8 cellular contexts compared by ENCODE assay signal in the genomic region with DNA sequence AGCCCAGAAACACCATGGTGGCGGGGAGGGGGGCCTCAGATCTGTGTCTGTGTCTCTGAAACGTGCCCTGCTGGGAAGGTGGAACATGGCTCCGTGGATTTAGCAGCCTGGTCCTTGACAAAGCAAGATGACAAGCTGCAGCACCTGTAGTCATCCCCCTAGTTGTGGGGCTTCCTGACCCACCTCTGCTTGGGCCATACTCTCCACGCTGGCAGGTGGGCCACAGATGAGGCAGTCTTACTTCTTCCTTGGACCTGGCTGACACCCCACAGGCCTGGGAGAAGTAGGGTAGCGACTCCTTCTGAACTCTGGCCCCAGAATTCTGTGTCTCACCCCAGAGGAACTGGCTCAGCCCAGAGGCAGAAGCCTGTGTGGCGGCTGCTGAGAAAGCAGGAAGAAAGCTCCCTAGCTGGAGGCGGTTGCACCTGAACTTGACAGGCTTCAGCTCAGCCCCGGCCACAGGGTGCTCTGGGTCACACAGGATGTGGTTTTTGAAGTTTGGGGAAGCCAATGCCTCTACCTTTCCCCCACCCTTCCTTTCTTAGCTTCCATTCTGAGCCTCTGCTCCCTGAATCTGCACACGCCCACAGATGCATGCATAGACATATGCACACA.
DNase-seq lines count a peak whose midpoint lies in the region; ATAC-seq and TF ChIP-seq lines count a peak whose summit lies in the region.

No MANE protein-coding gene starts in this region.

- in situ Hi-C loops in G401 (cut with HindIII; ENCODE audit: low sequenced_read_pairs) (no loop called here), ACHN (cut with HindIII; ENCODE audit: low pct_ligation_motif_present, low pct_unique_long_range_greater_than_20kb, low sequenced_read_pairs) (no loop called here)

- no peak overlapping the region for H3K4me3 ChIP-seq in epithelial cell of esophagus (ENCODE audit: low read length)

- ATAC-seq in GM18907 (IDR thresholded peaks at IDR 0.05; ENCODE audit: unreplicated experiment) (peak; percentile 98), HG03095 (IDR thresholded peaks at IDR 0.05; ENCODE audit: unreplicated experiment) (peak; percentile 96)
- peak; percentile 45 for ATAC-seq in stimulated activated naive CD8-positive, alpha-beta T cell treated with anti-CD3 and anti-CD28 coated beads, Interleukin-15, Interleukin-2, amounts not matched to agents 100 U/mL and 50 U/mL, for 24 hours

- no peak for TF ChIP-seq CTCF in epithelial cell of esophagus (IDR thresholded peaks at IDR 0.05; ENCODE audit: insufficient read depth, low read depth, low read length, missing control alignments)

- DNase-seq in UCSD-AML1 (lab: John Stamatoyannopoulos, UW; ENCODE audit: unreplicated experiment) (peak; percentile 85), epithelial cell of esophagus (ENCODE audit: low read depth) (peak; percentile 80), NCI-H524 treated with DMSO at 0.1 percent for 48 hours (lab: John Stamatoyannopoulos, UW) (no peak), G401 (ENCODE audit: low spot score) (no peak), ACHN (no peak)
- DNase-seq in stimulated activated naive CD8-positive, alpha-beta T cell treated with anti-CD3 and anti-CD28 coated beads, Interleukin-15, Interleukin-2, amounts not matched to agents 100 U/mL and 50 U/mL, for 24 hours = peak; percentile 73

Comparison
In these comparisons a context has a peak if more than half of its experiments do, and no peak if none do; other contexts are left out.
1. ATAC-seq: peak in every context shown above with its lines; median percentile 98 in GM18907; 96 in HG03095; 45 in stimulated activated naive CD8-positive, alpha-beta T cell treated with anti-CD3 and anti-CD28 coated beads, Interleukin-15, Interleukin-2, amounts not matched to agents 100 U/mL and 50 U/mL, for 24 hours.
2. DNase-seq: peak in UCSD-AML1 (single experiment), epithelial cell of esophagus (single experiment) and stimulated activated naive CD8-positive, alpha-beta T cell treated with anti-CD3 and anti-CD28 coated beads, Interleukin-15, Interleukin-2, amounts not matched to agents 100 U/mL and 50 U/mL, for 24 hours (single experiment); none in NCI-H524 treated with DMSO at 0.1 percent for 48 hours (single experiment), G401 (single experiment) and ACHN (single experiment).